Comparison of ENCODE assay signal across 9 cellular contexts in the genomic region with DNA sequence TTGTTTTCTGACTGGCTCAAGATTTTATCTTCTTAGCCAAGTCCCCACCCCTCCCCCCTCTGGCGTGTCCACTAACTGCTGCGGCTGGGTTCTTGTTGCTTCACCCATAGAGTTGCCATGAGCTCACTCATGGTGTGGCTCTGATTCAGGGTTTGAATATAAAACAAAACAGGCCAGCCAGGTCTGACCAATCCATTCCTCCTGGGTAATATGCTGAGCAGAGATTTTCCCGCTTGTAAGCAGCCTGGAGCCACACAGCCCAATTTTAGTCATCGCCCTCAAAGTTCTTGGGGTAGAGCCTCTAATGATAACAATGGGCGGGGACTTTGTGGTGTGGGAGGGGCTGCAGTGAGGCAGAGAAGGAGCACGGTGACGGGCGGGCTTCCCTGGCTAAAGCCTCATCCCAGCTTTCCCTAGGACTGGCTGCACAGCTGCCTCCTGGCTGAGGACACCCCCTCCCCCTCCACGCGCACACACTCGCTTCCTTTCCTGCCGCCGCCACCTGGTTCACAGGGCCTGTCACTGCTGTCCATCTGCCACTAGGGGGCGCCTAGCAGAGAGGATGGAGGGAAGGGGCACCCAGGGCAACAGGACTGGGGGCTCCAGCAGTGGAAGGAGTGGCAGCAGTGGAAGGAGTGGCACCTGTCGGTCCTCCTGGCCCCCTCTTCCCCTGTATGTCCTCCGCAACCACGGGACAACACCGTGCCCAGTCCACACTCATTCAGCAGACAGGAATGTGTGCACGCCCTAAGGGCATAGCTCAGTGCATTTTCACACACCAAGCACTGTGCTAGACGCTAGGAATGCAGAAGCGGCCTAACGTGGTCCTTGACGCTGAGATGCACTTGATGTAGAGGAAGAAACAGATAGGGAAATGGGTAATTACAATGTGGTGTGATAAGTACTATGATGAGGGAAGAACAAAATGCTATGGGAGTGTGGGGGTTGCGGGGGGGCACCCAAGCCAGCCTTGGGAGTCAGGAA. TPM values are rescaled to one million over a fixed set of nuclear protein-coding genes. Genes with fewer than 3 reads are reported as not detected.
DNase-seq lines count a peak whose midpoint lies in the region; ATAC-seq and TF ChIP-seq lines count a peak whose summit lies in the region.
"Had no signal": no experiment of that assay in that cellular context is flagged by ENCODE, and none has a peak within 500 bp of the region (broad histone marks: within the 10 kb centered on the region; RNA-seq: fewer than 3 reads in every experiment).

No MANE protein-coding gene starts in this region.

- 40 to 70% methylated on average over 1 to 14 of the region's 24 CpGs for WGBS in endodermal cell (ENCODE audit: insufficient coverage in 1 of 2, insufficient read length in 1 of 2), 2 experiments
- 50 to 65% methylated on average over 7 to 23 of the region's 24 CpGs for WGBS in testis, 2 donors

- intact Hi-C loops in testis (cut with DNase I; ENCODE audit: low total_unique reads) = no loop called here

- H3K4me3 ChIP-seq in endodermal cell (ENCODE audit: low read length) (no peak overlapping the region), testis (no peak overlapping the region)

- H3K36me3 ChIP-seq in endodermal cell (ENCODE audit: control insufficient read depth, insufficient read depth, low read length) = no peaks in the 10 kb centered on the region
- H3K36me3 ChIP-seq in testis (ENCODE audit: low read depth, missing control alignments) = no peaks in the 10 kb centered on the region

- no peaks in the 10 kb centered on the region for H3K27me3 Mint-ChIP-seq in activated CD8-positive, alpha-beta T cell treated with anti-CD3 and anti-CD28 coated beads, Interleukin-2, amount 10 ng/mL, durations not matched to agents 7 days and 5 days (ENCODE audit: low read depth)
- H3K27me3 Mint-ChIP-seq in endodermal cell (ENCODE audit: insufficient read depth) = peaks cover 2% of the 10 kb centered on the region
- H3K27me3 Mint-ChIP-seq: dendritic cell treated with granulocyte-macrophage colony-stimulating factor and Interleukin-4, amounts not matched to agents 40 ng/mL and 50 ng/mL, for 4 days had no signal

- peaks cover 2% of the 10 kb centered on the region for H3K36me3 Mint-ChIP-seq in activated CD8-positive, alpha-beta T cell treated with anti-CD3 and anti-CD28 coated beads, Interleukin-2, amount 10 ng/mL, durations not matched to agents 7 days and 5 days (ENCODE audit: low read depth)
- peaks cover 2% of the 10 kb centered on the region for H3K36me3 Mint-ChIP-seq in endodermal cell (ENCODE audit: low read depth)

- TF ChIP-seq CTCF in endodermal cell (conservative IDR thresholded peaks at IDR 0.05) = peak; percentile 94
- peak; percentile 10 to 45 (median 34) for TF ChIP-seq CTCF in testis (IDR thresholded peaks at IDR 0.05)

- POLR2A ChIA-PET in activated CD8-positive, alpha-beta T cell treated with anti-CD3 and anti-CD28 coated beads, Interleukin-2, amount 10 ng/mL, durations not matched to agents 7 days and 5 days (lab: Charles Lee) = interaction anchor here (0.9 kb wide), 1 partner anchor 27 kb away, joined by 4 read pairs; the partner anchor contains the start of gene PRPS1

- no peak for TF ChIP-seq POLR2A in testis (IDR thresholded peaks at IDR 0.05)

- H3K9me3 ChIP-seq in endodermal cell (ENCODE audit: control insufficient read depth, low read length) = no peaks in the 10 kb centered on the region
- H3K9me3 ChIP-seq in testis = no peaks in the 10 kb centered on the region

- H3K27ac ChIP-seq in endodermal cell (ENCODE audit: low read depth, low read length) = no peak overlapping the region
- H3K27ac ChIP-seq in testis = no peak overlapping the region

- peak; percentile 66 for DNase-seq in GM03348 (ENCODE audit: low spot score)
- DNase-seq in HCEC 1CT = peak; percentile 93
- DNase-seq in NCI-H2227 treated with DMSO at 0.1 percent for 48 hours (lab: John Stamatoyannopoulos, UW) = peak; percentile 86
- DNase-seq in activated CD8-positive, alpha-beta T cell treated with anti-CD3 and anti-CD28 coated beads, Interleukin-2, amount 10 ng/mL, durations not matched to agents 7 days and 5 days = peak; percentile 73
- peak; percentile 97 for DNase-seq in endodermal cell
- peak; percentile 82 for DNase-seq in myocyte (ENCODE audit: low read depth)
- DNase-seq in testis = no peak
- no peak for DNase-seq in SIG-M5 (lab: John Stamatoyannopoulos, UW)

- H3K4me1 Mint-ChIP-seq in activated CD8-positive, alpha-beta T cell treated with anti-CD3 and anti-CD28 coated beads, Interleukin-2, amount 10 ng/mL, durations not matched to agents 7 days and 5 days (ENCODE audit: low read depth) = peaks cover 10% of the 10 kb centered on the region
- H3K4me1 Mint-ChIP-seq in endodermal cell = peaks cover 10% of the 10 kb centered on the region

- H3K4me1 ChIP-seq in endodermal cell (ENCODE audit: control insufficient read depth, insufficient read depth, low read length) (no peaks in the 10 kb centered on the region), testis (no peaks in the 10 kb centered on the region)

- peak overlapping the region; percentile 30 for H3K27ac Mint-ChIP-seq in activated CD8-positive, alpha-beta T cell treated with anti-CD3 and anti-CD28 coated beads, Interleukin-2, amount 10 ng/mL, durations not matched to agents 7 days and 5 days
- peak overlapping the region; percentile 78 for H3K27ac Mint-ChIP-seq in endodermal cell

- CTCF ChIA-PET in activated CD8-positive, alpha-beta T cell treated with anti-CD3 and anti-CD28 coated beads, Interleukin-2, amount 10 ng/mL, durations not matched to agents 7 days and 5 days (lab: Charles Lee) = interaction anchor here (0.7 to 3.0 kb wide), 15 partner anchors 8 to 257 kb away, joined by 3 to 26 read pairs (median 3); partner anchors contain the start of genes MID2, NCBP2L, PRPS1 and TSC22D3

- peak; percentile 70 for ATAC-seq in activated CD8-positive, alpha-beta T cell treated with anti-CD3 and anti-CD28 coated beads, Interleukin-2, amount 10 ng/mL, durations not matched to agents 7 days and 5 days

- no peaks in the 10 kb centered on the region for H3K9me3 Mint-ChIP-seq in activated CD8-positive, alpha-beta T cell treated with anti-CD3 and anti-CD28 coated beads, Interleukin-2, amount 10 ng/mL, durations not matched to agents 7 days and 5 days (ENCODE audit: insufficient read depth)
- peaks cover 6% of the 10 kb centered on the region for H3K9me3 Mint-ChIP-seq in endodermal cell
- H3K9me3 Mint-ChIP-seq: dendritic cell treated with granulocyte-macrophage colony-stimulating factor and Interleukin-4, amounts not matched to agents 40 ng/mL and 50 ng/mL, for 4 days had no signal

- H3K27me3 ChIP-seq in endodermal cell (ENCODE audit: control insufficient read depth, insufficient read depth, low read length, poor library complexity, severe bottlenecking) (no peaks in the 10 kb centered on the region), testis (no peaks in the 10 kb centered on the region)

- H3K4me3 Mint-ChIP-seq in activated CD8-positive, alpha-beta T cell treated with anti-CD3 and anti-CD28 coated beads, Interleukin-2, amount 10 ng/mL, durations not matched to agents 7 days and 5 days = no peak overlapping the region
- H3K4me3 Mint-ChIP-seq in endodermal cell = peak overlapping the region; percentile 39
- H3K4me3 Mint-ChIP-seq: dendritic cell treated with granulocyte-macrophage colony-stimulating factor and Interleukin-4, amounts not matched to agents 40 ng/mL and 50 ng/mL, for 4 days had no signal

- H3K9ac ChIP-seq in endodermal cell (ENCODE audit: extremely low read depth, low read length, poor library complexity, severe bottlenecking) = no peak overlapping the region

RNA-seq across cellular contexts. Expression of gene PRPS1, which starts 26.8 kb away (rescaled TPM):
- total RNA-seq in activated CD8-positive, alpha-beta T cell treated with anti-CD3 and anti-CD28 coated beads, Interleukin-2, amount 10 ng/mL, durations not matched to agents 7 days and 5 days = 10 to 100 TPM; 69.8 to 71.3 TPM
- total RNA-seq in endodermal cell = 10 to 100 TPM; 51.6 to 62.7 TPM
- polyA plus RNA-seq in endodermal cell (2013, experiment 1 of 2) = 54.2 TPM
- polyA plus RNA-seq in endodermal cell (2013, experiment 2 of 2) = 51.2 TPM
- total RNA-seq in myocyte = 51.6 and 58.5 TPM in 2 replicates
- 69.0 TPM for polyA plus RNA-seq in myocyte (2012)
- total RNA-seq in testis = 10 to 100 TPM; 38.7 to 39.3 TPM
- 32.7 TPM for polyA plus RNA-seq in testis (ENCODE audit: insufficient read depth, low read depth, low replicate concordance)

Comparison
In these comparisons a context has a peak if more than half of its experiments do, and no peak if none do; other contexts are left out.
1. DNase-seq: peak in GM03348 (single experiment), HCEC 1CT (single experiment), NCI-H2227 treated with DMSO at 0.1 percent for 48 hours (single experiment), activated CD8-positive, alpha-beta T cell treated with anti-CD3 and anti-CD28 coated beads, Interleukin-2, amount 10 ng/mL, durations not matched to agents 7 days and 5 days (single experiment), endodermal cell (single experiment) and myocyte (single experiment); none in testis (single experiment) and SIG-M5 (single experiment).